ENCODE assay signal across 1 cellular context in the genomic region with DNA sequence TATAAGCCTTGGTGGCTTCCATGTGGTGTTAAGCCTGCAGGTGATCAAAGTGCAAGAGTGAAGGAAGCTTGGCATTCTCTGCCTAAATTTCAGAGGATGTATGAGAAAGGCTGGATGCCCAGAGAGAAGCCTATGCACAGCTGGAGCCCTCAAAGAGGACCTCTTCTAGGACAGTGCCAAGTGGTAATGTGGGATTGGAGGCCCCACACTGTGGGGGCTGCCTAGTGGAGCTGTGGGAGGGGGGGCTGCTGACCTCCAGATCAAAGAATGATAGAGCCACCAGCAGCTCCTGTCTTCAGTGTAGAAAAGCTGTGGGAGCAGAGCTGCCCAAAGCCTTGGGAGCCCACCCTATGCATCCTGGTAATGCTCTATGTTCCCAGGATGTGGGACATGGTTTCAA.
TF ChIP-seq lines count a peak whose summit lies in the region.

No MANE protein-coding gene starts in this region.

TF ChIP-seq in K562, 482 proteins besides CTCF, POLR2A, EP300 and RAD21 (continued from another document):
- TF ChIP-seq, protein P1, sequence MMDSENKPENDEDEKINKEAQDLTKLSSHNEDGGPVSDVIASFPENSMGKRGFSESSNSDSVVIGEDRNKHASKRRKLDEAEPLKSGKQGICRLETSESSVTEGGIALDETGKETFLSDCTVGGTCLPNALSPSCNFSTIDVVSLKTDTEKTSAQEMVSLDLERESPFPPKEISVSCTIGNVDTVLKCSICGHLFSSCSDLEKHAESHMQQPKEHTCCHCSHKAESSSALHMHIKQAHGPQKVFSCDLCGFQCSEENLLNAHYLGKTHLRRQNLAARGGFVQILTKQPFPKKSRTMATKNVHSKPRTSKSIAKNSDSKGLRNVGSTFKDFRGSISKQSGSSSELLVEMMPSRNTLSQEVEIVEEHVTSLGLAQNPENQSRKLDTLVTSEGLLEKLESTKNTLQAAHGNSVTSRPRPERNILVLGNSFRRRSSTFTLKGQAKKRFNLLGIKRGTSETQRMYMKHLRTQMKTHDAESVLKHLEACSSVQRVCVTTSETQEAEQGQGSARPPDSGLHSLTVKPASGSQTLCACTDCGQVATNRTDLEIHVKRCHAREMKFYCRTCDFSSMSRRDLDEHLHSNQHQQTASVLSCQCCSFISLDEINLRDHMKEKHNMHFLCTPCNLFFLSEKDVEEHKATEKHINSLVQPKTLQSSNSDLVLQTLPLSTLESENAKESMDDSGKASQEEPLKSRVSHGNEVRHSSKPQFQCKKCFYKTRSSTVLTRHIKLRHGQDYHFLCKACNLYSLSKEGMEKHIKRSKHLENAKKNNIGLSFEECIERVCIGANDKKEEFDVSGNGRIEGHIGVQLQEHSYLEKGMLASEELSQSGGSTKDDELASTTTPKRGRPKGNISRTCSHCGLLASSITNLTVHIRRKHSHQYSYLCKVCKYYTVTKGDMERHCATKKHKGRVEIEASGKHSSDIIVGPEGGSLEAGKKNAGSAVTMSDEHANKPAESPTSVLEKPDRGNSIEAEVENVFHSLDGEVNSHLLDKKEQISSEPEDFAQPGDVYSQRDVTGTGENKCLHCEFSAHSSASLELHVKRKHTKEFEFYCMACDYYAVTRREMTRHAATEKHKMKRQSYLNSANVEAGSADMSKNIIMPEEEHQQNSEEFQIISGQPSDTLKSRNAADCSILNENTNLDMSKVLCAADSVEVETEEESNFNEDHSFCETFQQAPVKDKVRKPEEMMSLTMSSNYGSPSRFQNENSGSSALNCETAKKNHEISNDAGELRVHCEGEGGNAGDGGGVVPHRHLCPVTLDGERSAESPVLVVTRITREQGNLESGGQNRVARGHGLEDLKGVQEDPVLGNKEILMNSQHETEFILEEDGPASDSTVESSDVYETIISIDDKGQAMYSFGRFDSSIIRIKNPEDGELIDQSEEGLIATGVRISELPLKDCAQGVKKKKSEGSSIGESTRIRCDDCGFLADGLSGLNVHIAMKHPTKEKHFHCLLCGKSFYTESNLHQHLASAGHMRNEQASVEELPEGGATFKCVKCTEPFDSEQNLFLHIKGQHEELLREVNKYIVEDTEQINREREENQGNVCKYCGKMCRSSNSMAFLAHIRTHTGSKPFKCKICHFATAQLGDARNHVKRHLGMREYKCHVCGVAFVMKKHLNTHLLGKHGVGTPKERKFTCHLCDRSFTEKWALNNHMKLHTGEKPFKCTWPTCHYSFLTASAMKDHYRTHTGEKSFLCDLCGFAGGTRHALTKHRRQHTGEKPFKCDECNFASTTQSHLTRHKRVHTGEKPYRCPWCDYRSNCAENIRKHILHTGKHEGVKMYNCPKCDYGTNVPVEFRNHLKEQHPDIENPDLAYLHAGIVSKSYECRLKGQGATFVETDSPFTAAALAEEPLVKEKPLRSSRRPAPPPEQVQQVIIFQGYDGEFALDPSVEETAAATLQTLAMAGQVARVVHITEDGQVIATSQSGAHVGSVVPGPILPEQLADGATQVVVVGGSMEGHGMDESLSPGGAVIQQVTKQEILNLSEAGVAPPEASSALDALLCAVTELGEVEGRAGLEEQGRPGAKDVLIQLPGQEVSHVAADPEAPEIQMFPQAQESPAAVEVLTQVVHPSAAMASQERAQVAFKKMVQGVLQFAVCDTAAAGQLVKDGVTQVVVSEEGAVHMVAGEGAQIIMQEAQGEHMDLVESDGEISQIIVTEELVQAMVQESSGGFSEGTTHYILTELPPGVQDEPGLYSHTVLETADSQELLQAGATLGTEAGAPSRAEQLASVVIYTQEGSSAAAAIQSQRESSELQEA (IDR thresholded peaks at IDR 0.05; ENCODE audit: low read depth) = no peak
- TF ChIP-seq SIX5 (IDR thresholded peaks at IDR 0.05; ENCODE audit: borderline replicate concordance in 1 of 2, insufficient read depth in 1 of 2, low read depth in 1 of 2, low read length in 2 of 2) (no peak), MCM3 (IDR thresholded peaks at IDR 0.05) (no peak)
